In genomic region chr18:55321268-55322175, GRCh38 we compare ENCODE assay signal across 8 cellular contexts.
DNase-seq lines count a peak whose midpoint lies in the region; ATAC-seq and TF ChIP-seq lines count a peak whose summit lies in the region.

No MANE protein-coding gene starts in this region.

- H3K4me1 Mint-ChIP-seq in nephron progenitor cell = peaks cover 66% of the 10 kb centered on the region

- DNase-seq in Ammon's horn (ENCODE audit: low spot score) (peak; percentile 96), NCI-H2171 treated with DMSO at 0.1 percent for 48 hours (lab: John Stamatoyannopoulos, UW) (peak; percentile 89), foreskin keratinocyte (peak; percentile 50 to 76), nephron progenitor cell (peak; percentile 87), transverse colon (peak; percentile 87)
- DNase-seq in activated T-cell treated with anti-CD3 and anti-CD28 coated beads, Interleukin-2, amount 50 U/mL, for 1 hour = peak; percentile 16

- no peaks in the 10 kb centered on the region for H3K27me3 Mint-ChIP-seq in nephron progenitor cell (ENCODE audit: low read depth, poor library complexity)

- WGBS in transverse colon (ENCODE audit: low coverage in 1 of 2), 2 donors = 2 to 3% methylated on average over 13 to 31 of the region's 31 CpGs

- H3K27me3 ChIP-seq in foreskin keratinocyte (no peaks in the 10 kb centered on the region), transverse colon (peaks cover 16% of the 10 kb centered on the region)

- ATAC-seq in GM18519 (IDR thresholded peaks at IDR 0.05; ENCODE audit: low FRiP score, unreplicated experiment) = peak; percentile 35
- peak; percentile 65 for ATAC-seq in HG02981 (IDR thresholded peaks at IDR 0.05; ENCODE audit: unreplicated experiment)
- peak; percentile 92 for ATAC-seq in foreskin keratinocyte

- intact Hi-C loops in transverse colon (cut with DNase I; ENCODE audit: low total_unique reads) = loop anchor here (5.0 to 10.0 kb wide), 2 partner anchors 79 to 83 kb away; no protein-coding TSS in a partner anchor

- H3K9me3 ChIP-seq in transverse colon = no peaks in the 10 kb centered on the region

- in situ Hi-C loops in transverse colon (cut with MboI; ENCODE audit: low pct_ligation_motif_present in 1 of 4, low pct_unique_long_range_greater_than_20kb in 1 of 4, low sequenced_read_pairs in 3 of 4) = loop anchor here in 1 of 4 donors (10.0 kb wide), 1 partner anchor 263 kb away; the partner anchor contains the start of gene TCF4

- H3K36me3 ChIP-seq in transverse colon = no peaks in the 10 kb centered on the region

- H3K27ac Mint-ChIP-seq in nephron progenitor cell = peak overlapping the region; percentile 55

- TF ChIP-seq EP300 in transverse colon (IDR thresholded peaks at IDR 0.05; ENCODE audit: low read depth) = no peak

- H3K27ac ChIP-seq in foreskin keratinocyte (no peak overlapping the region), transverse colon (peak overlapping the region; percentile 87 to 94 (median 92))

- no peaks in the 10 kb centered on the region for H3K36me3 Mint-ChIP-seq in nephron progenitor cell (ENCODE audit: low read depth)

- H3K4me3 ChIP-seq in transverse colon = peak overlapping the region; percentile 17 to 52 (median 35)

- peak overlapping the region; percentile 88 for H3K4me3 Mint-ChIP-seq in nephron progenitor cell

- TF ChIP-seq CTCF in foreskin keratinocyte (conservative IDR thresholded peaks at IDR 0.05) (no peak), nephron progenitor cell (IDR thresholded peaks at IDR 0.05) (no peak), transverse colon (IDR thresholded peaks at IDR 0.05) (no peak)

- peaks cover 4% of the 10 kb centered on the region for H3K4me1 ChIP-seq in foreskin keratinocyte
- peaks cover 3 to 39% (median 3%) of the 10 kb centered on the region in 4 donors for H3K4me1 ChIP-seq in transverse colon

- TF ChIP-seq POLR2A in transverse colon (IDR thresholded peaks at IDR 0.05) = no peak

- H3K9me3 Mint-ChIP-seq in nephron progenitor cell = no peaks in the 10 kb centered on the region

Comparison
In these comparisons a context has a peak if more than half of its experiments do, and no peak if none do; other contexts are left out.
1. DNase-seq: peak in every context shown above with its lines; median percentile 96 in Ammon's horn; 89 in NCI-H2171 treated with DMSO at 0.1 percent for 48 hours; 87 in nephron progenitor cell; 87 in transverse colon; 63 in foreskin keratinocyte; 16 in activated T-cell treated with anti-CD3 and anti-CD28 coated beads, Interleukin-2, amount 50 U/mL, for 1 hour.
2. ATAC-seq: peak in every context shown above with its lines; median percentile 92 in foreskin keratinocyte; 65 in HG02981; 35 in GM18519.